ENCODE assay signal across 17 cellular contexts in the genomic region with DNA sequence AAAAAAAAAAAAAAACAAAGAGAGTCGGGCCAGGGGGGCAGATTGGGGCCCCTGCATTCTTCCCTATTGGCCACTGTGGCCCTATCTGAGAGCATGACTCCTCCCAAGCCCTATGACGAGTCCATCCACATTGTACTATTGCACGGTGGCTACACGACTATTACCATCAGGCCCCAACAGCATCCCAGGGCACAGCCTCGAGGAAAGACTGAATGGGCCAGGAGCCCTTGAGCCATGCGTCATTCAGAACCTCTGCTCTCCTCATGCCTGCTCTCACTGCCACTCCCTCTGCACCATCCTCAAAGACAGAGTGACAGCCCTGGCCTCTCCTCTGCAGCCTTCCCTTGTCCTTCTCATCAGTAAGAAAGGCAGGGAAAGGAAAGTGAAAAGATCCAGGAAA. TPM values are rescaled to one million over a fixed set of nuclear protein-coding genes. Genes with fewer than 3 reads are reported as not detected.
DNase-seq lines count a peak whose midpoint lies in the region; ATAC-seq and TF ChIP-seq lines count a peak whose summit lies in the region.
"Had no signal": no experiment of that assay in that cellular context is flagged by ENCODE, and none has a peak within 500 bp of the region (broad histone marks: within the 10 kb centered on the region; RNA-seq: fewer than 3 reads in every experiment).

No MANE protein-coding gene starts in this region.

- WGBS in thyroid gland, 2 donors = 50 to 59% methylated on average over 6 of the region's 6 CpGs

- H3K27me3 Mint-ChIP-seq in chondrocyte (ENCODE audit: low read depth) = no peaks in the 10 kb centered on the region
- no peaks in the 10 kb centered on the region for H3K27me3 Mint-ChIP-seq in neural crest cell (ENCODE audit: low read depth)

- H3K36me3 Mint-ChIP-seq in chondrocyte (ENCODE audit: low read depth) (peaks cover 19% of the 10 kb centered on the region), neural crest cell (ENCODE audit: low read depth) (peaks cover 2% of the 10 kb centered on the region)
- H3K36me3 Mint-ChIP-seq: CD8-positive, alpha-beta memory T cell had no signal

- no peak for TF ChIP-seq POLR2A in thyroid gland (IDR thresholded peaks at IDR 0.05)

- H3K4me3 Mint-ChIP-seq in chondrocyte (ENCODE audit: unreplicated experiment) (no peak overlapping the region), neural crest cell (no peak overlapping the region)
- H3K4me3 Mint-ChIP-seq: CD8-positive, alpha-beta memory T cell had no signal

- H3K9me3 Mint-ChIP-seq in chondrocyte (ENCODE audit: low read depth) = no peaks in the 10 kb centered on the region
- no peaks in the 10 kb centered on the region for H3K9me3 Mint-ChIP-seq in neural crest cell
- H3K9me3 Mint-ChIP-seq: CD8-positive, alpha-beta memory T cell had no signal

- peaks cover 2% of the 10 kb centered on the region for H3K36me3 ChIP-seq in H7 (replicated peaks; ENCODE audit: control insufficient read depth, insufficient read depth, low read length)
- H3K36me3 ChIP-seq in thyroid gland = no peaks in the 10 kb centered on the region

- intact Hi-C loops in thyroid gland (cut with DNase I) = no loop called here

- H3K4me1 Mint-ChIP-seq in chondrocyte (ENCODE audit: low read depth) = no peaks in the 10 kb centered on the region
- peaks cover 4% of the 10 kb centered on the region for H3K4me1 Mint-ChIP-seq in neural crest cell

- peaks cover 5 to 7% of the 10 kb centered on the region in 2 donors for H3K4me1 ChIP-seq in thyroid gland

- H3K27ac Mint-ChIP-seq in chondrocyte (ENCODE audit: unreplicated experiment) (no peak overlapping the region), neural crest cell (ENCODE audit: unreplicated experiment) (peak overlapping the region; percentile 62)
- H3K27ac Mint-ChIP-seq: CD8-positive, alpha-beta memory T cell had no signal

- TF ChIP-seq CTCF in chondrocyte (IDR thresholded peaks at IDR 0.05) = no peak
- TF ChIP-seq CTCF in neural crest cell (conservative IDR thresholded peaks at IDR 0.05) = no peak
- TF ChIP-seq CTCF in thyroid gland (IDR thresholded peaks at IDR 0.05) = no peak

- H3K27me3 ChIP-seq in H7 (ENCODE audit: control insufficient read depth, insufficient read depth, low read length) = no peaks in the 10 kb centered on the region
- H3K27me3 ChIP-seq in thyroid gland = no peaks in the 10 kb centered on the region
- H3K27me3 ChIP-seq: BLaER1 had no signal

- no peak overlapping the region for H3K27ac ChIP-seq in thyroid gland
- H3K27ac ChIP-seq: BLaER1 had no signal

- no peak overlapping the region for H3K4me3 ChIP-seq in H7 (ENCODE audit: insufficient read depth, low read depth, low read length)
- no peak overlapping the region for H3K4me3 ChIP-seq in thyroid gland (replicated peaks in 1 of 3)
- H3K4me3 ChIP-seq: BLaER1 had no signal

- DNase-seq in H7 (peak; percentile 20), chondrocyte (ENCODE audit: low spot score) (peak; percentile 22), neural crest cell (ENCODE audit: low read depth, low spot score) (no peak), thyroid gland (peak; percentile 18 to 25), NCI-H146 treated with DMSO at 0.1 percent for 48 hours (lab: John Stamatoyannopoulos, UW; ENCODE audit: unreplicated experiment) (no peak), NCI-H1436 (lab: John Stamatoyannopoulos, UW) (no peak)
- DNase-seq: HCEC 1CT, IMR-90, Kasumi-1, NCI-H1417, NCI-H2029 treated with DMSO at 0.1 percent for 48 hours, NCI-H510A treated with DMSO at 0.1 percent for 48 hours, SHP77 treated with DMSO at 0.1 percent for 48 hours had no signal

- no peaks in the 10 kb centered on the region for H3K9me3 ChIP-seq in thyroid gland
- H3K9me3 ChIP-seq: BLaER1 had no signal

- ATAC-seq in GM19397 (IDR thresholded peaks at IDR 0.05; ENCODE audit: unreplicated experiment) = no peak

RNA-seq across cellular contexts. Expression of a gene that starts 20.2 kb away (rescaled TPM):
- not detected in 2 replicates for total RNA-seq in H7 (2014; rRNA removed; shearing (Covaris generic))
- not detected in 3 replicates for total RNA-seq in chondrocyte
- total RNA-seq in neural crest cell = not detected in 2 replicates
- not detected for total RNA-seq in thyroid gland
- total RNA-seq: CD8-positive, alpha-beta memory T cell; Daoy had no signal

RNA-seq across cellular contexts. Expression of a gene that starts 26.9 kb away (rescaled TPM):
- 1.2 and 2.2 TPM in 2 replicates for total RNA-seq in H7 (2014; rRNA removed; shearing (Covaris generic))
- total RNA-seq in chondrocyte = not detected in 3 replicates
- total RNA-seq in neural crest cell = not detected in 2 replicates
- total RNA-seq in thyroid gland = not detected
- total RNA-seq: CD8-positive, alpha-beta memory T cell; Daoy; IMR-90 had no signal

Comparison
In these comparisons a context has a peak if more than half of its experiments do, and no peak if none do; other contexts are left out.
1. DNase-seq: peak in H7 (single experiment), chondrocyte (single experiment) and thyroid gland (2 of 2); none in neural crest cell (single experiment), NCI-H146 treated with DMSO at 0.1 percent for 48 hours (single experiment) and NCI-H1436 (single experiment).